ENCODE assay signal across 28 cellular contexts in the genomic region with DNA sequence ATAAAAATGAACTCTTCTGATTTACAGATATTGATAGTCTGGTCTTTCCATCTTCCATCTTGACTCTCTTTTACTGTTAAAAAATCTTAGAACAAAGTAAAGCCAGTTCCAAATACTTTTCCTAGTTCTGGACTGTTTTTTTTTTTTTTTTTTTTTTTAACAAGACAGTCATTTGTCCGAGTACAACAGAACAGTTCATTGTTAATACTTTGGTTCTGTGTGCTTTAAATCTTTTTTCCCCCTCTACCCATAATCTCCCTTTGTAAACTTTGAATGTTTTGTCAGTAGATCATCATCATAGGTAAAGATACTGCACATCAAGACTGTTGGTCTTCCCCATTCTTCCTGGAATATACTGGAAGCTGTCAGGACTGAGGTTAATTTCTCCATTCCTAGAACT.
"Had no signal": no experiment of that assay in that cellular context is flagged by ENCODE, and none has a peak within 500 bp of the region (broad histone marks: within the 10 kb centered on the region; RNA-seq: fewer than 3 reads in every experiment).

No MANE protein-coding gene starts in this region.

- H3K4me3 ChIP-seq: colonic mucosa, esophagus squamous epithelium, gastroesophageal sphincter, heart right ventricle, lower lobe of right lung, ovary, smooth muscle cell, suprapubic skin, transverse colon, upper lobe of right lung, uterus had no signal

- ATAC-seq: effector memory CD8-positive, alpha-beta T cell; gastroesophageal sphincter; heart right ventricle; left ventricle myocardium superior; lower lobe of right lung; natural killer cell; sciatic nerve; stimulated activated effector memory CD8-positive, alpha-beta T cell treated with anti-CD3 and anti-CD28 coated beads, Interleukin-12 subunit alpha, Interleukin-12 subunit beta, amount 100 ng/mL, for 72 hours; upper lobe of right lung had no signal

- DNase-seq: colonic mucosa; dermis blood vessel endothelial cell; effector memory CD8-positive, alpha-beta T cell; erythroblast; esophagus squamous epithelium; glutamatergic neuron; heart right ventricle; hypothalamus; immature natural killer cell; islet precursor cell; kidney glomerular epithelial cell; left ventricle myocardium superior; lower lobe of right lung; natural killer cell; occipital lobe; ovary; stimulated activated CD4-positive, alpha-beta T cell treated with anti-CD3 and anti-CD28 coated beads, Interleukin-12 subunit alpha, Interleukin-12 subunit beta, amount 100 ng/mL, for 4 hours; stimulated activated CD4-positive, alpha-beta T cell treated with anti-CD3 and anti-CD28 coated beads, Interleukin-1b, Interleukin-23, amount 100 ng/mL, for 48 hours; stimulated activated CD4-positive, alpha-beta T cell treated with anti-CD3 and anti-CD28 coated beads, Interleukin-4, amount 100 ng/mL, for 24 hours; stimulated activated naive CD4-positive, alpha-beta T cell treated with Interleukin-2 at 50 U/mL for 16 hours; transverse colon; upper lobe of right lung; uterus had no signal

- H3K27ac ChIP-seq: colonic mucosa, esophagus squamous epithelium, gastroesophageal sphincter, heart right ventricle, lower lobe of right lung, ovary, suprapubic skin, transverse colon, upper lobe of right lung, uterus had no signal

- H3K27me3 ChIP-seq: colonic mucosa, esophagus squamous epithelium, gastroesophageal sphincter, heart right ventricle, ovary, suprapubic skin, transverse colon, upper lobe of right lung, uterus had no signal
